In genomic region chr22:20318043-20318688, GRCh38 we compare ENCODE assay signal across 1 cellular context.
TF ChIP-seq lines count a peak whose summit lies in the region.

No MANE protein-coding gene starts in this region.

TF ChIP-seq in GM12878, 131 proteins besides CTCF, POLR2A, EP300 and RAD21:
- 0 out of 2 replicates have a peak, but pooled peaks have one; percentile 17 for TF ChIP-seq RAD51 (IDR thresholded peaks at IDR 0.05)
